In genomic region chr17:27356091-27356705, GRCh38 we compare ENCODE assay signal across 14 cellular contexts.
DNase-seq lines count a peak whose midpoint lies in the region; ATAC-seq and TF ChIP-seq lines count a peak whose summit lies in the region.
"Had no signal": no experiment of that assay in that cellular context is flagged by ENCODE, and none has a peak within 500 bp of the region (broad histone marks: within the 10 kb centered on the region; RNA-seq: fewer than 3 reads in every experiment).

No MANE protein-coding gene starts in this region.

- H3K9me2 ChIP-seq in PC-3 (replicated peaks; ENCODE audit: low read length), result no peaks in the 10 kb centered on the region

- no TSS peak for BruUV-seq in PC-3 (replicated peaks; lab: Mats Ljungman, UMichigan)

- H3K36me3 ChIP-seq in HEK293 (ENCODE audit: control insufficient read depth in 2 of 2, insufficient read depth in 1 of 2, low read length in 2 of 2) (peaks cover 0 to 8% of the 10 kb centered on the region in 2 experiments; a peak in 1 of 3 replicates), PC-3 (ENCODE audit: low read depth, low read length) (no peaks in the 10 kb centered on the region)

- no peak overlapping the region for H3K27ac Mint-ChIP-seq in chondrocyte (ENCODE audit: unreplicated experiment)

- no peak overlapping the region for H3K4me3 Mint-ChIP-seq in chondrocyte (ENCODE audit: unreplicated experiment)

- no peak for ATAC-seq in PC-3
- ATAC-seq: A549, Panc1 had no signal

- no peaks in the 10 kb centered on the region for H3K9me3 Mint-ChIP-seq in chondrocyte (ENCODE audit: low read depth)

- H3K4me1 ChIP-seq in HEK293 (ENCODE audit: control insufficient read depth, insufficient read depth, low read length), result no peaks in the 10 kb centered on the region
- H3K4me1 ChIP-seq in PC-3 (ENCODE audit: insufficient read depth, low read length), result peaks cover 17% of the 10 kb centered on the region

- no peak overlapping the region for H2AFZ ChIP-seq in PC-3 (ENCODE audit: low read length)

- H3K4me3 ChIP-seq in HEK293 (ENCODE audit: low read depth, low read length) (no peak overlapping the region), PC-3 (ENCODE audit: low read length) (no peak overlapping the region)
- H3K4me3 ChIP-seq: A549 had no signal

- H3K4me1 Mint-ChIP-seq in chondrocyte (ENCODE audit: low read depth), result peaks cover 31% of the 10 kb centered on the region

- H3K27me3 Mint-ChIP-seq in chondrocyte (ENCODE audit: low read depth), result no peaks in the 10 kb centered on the region

- no peaks in the 10 kb centered on the region for H3K9me3 ChIP-seq in HEK293 (ENCODE audit: control insufficient read depth, insufficient read depth, low read depth, low read length)
- H3K9me3 ChIP-seq in PC-3 (ENCODE audit: low read length), result no peaks in the 10 kb centered on the region
- H3K9me3 ChIP-seq: A549 had no signal

- no peak overlapping the region for H3K4me2 ChIP-seq in PC-3 (ENCODE audit: low read length)
- H3K4me2 ChIP-seq: A549 had no signal

- peaks cover 10% of the 10 kb centered on the region for H3K79me2 ChIP-seq in PC-3 (ENCODE audit: low read length)

- H3K27ac ChIP-seq in HEK293 (ENCODE audit: extremely low read depth, low read depth, low read length), result no peak overlapping the region
- H3K27ac ChIP-seq in PC-3 (ENCODE audit: low read length), result no peak overlapping the region
- H3K27ac ChIP-seq: C4-2B had no signal

- POLR2A ChIA-PET in HEK293 (lab: Yijun Ruan, JAX), result no interaction called here
- POLR2A ChIA-PET in PC-3 (lab: Charles Lee; ENCODE audit: unreplicated experiment), result no interaction called here

- no peaks in the 10 kb centered on the region for H3K36me3 Mint-ChIP-seq in chondrocyte (ENCODE audit: low read depth)

- CTCF ChIA-PET in HEK293 (lab: Yijun Ruan, JAX) (interaction anchor here (0.6 to 7.5 kb wide), 6 partner anchors 8 to 295 kb away, joined by 3 to 115 read pairs (median 6); no protein-coding TSS in a partner anchor), PC-3 (lab: Charles Lee) (no interaction called here)

- intact Hi-C loops in PC-3 (cut with micrococcal nuclease), result no loop called here

- H4K20me1 ChIP-seq in PC-3 (ENCODE audit: low read length), result no peaks in the 10 kb centered on the region

- no peaks in the 10 kb centered on the region for H3K27me3 ChIP-seq in PC-3 (ENCODE audit: low read length)

- no peak overlapping the region for H3K9ac ChIP-seq in PC-3 (ENCODE audit: low read length)

- H3F3A ChIP-seq in PC-3 (ENCODE audit: low read length, unreplicated experiment), result no peaks in the 10 kb centered on the region

- TF ChIP-seq CTCF in HEK293 (tag by site-specific recombination; IDR thresholded peaks at IDR 0.05) (no peak), PC-3 (conservative IDR thresholded peaks at IDR 0.05; ENCODE audit: low read depth, low read length) (no peak), chondrocyte (IDR thresholded peaks at IDR 0.05) (no peak)

- DNase-seq in NCI-H748 (lab: John Stamatoyannopoulos, UW; ENCODE audit: unreplicated experiment), result peak; percentile 31
- DNase-seq in NCI-H748 treated with DMSO at 0.1 percent for 48 hours (lab: John Stamatoyannopoulos, UW), result no peak
- peak; percentile 17 for DNase-seq in NCI-H345 treated with DMSO at 0.1 percent for 48 hours (lab: John Stamatoyannopoulos, UW; ENCODE audit: unreplicated experiment)
- DNase-seq in islet precursor cell, result peak; percentile 50
- no peak for DNase-seq in PC-3
- no peak for DNase-seq in chondrocyte (ENCODE audit: low spot score)
- no peak for DNase-seq in stimulated activated CD4-positive, alpha-beta T cell treated with anti-CD3 and anti-CD28 coated beads, Interleukin-2, amount 100 ng/mL, for 48 hours
- DNase-seq: NCI-H2029, NCI-H524, T-helper 1 cell had no signal

TF ChIP-seq in HEK293, 187 proteins besides CTCF, POLR2A, EP300 and RAD21:
- TF ChIP-seq ZSCAN23 (tag by site-specific recombination; IDR thresholded peaks at IDR 0.05) (no peak), GLIS1 (tag by site-specific recombination; IDR thresholded peaks at IDR 0.05) (0 out of 2 replicates have a peak, but pooled peaks have one; percentile 25), ZNF555 (tag by site-specific recombination; conservative IDR thresholded peaks at IDR 0.05) (no peak), ZNF211 (tag by site-specific recombination; IDR thresholded peaks at IDR 0.05; ENCODE audit: low read depth) (no peak), GLIS2 (tag by site-specific recombination; IDR thresholded peaks at IDR 0.05) (peak; percentile 30; the same call in 1 of the 2 replicates), ELK4 (IDR thresholded peaks at IDR 0.05; ENCODE audit: borderline replicate concordance, low read depth, low read length) (no peak), ZIC2 (tag by site-specific recombination; IDR thresholded peaks at IDR 0.05) (peak; percentile 93), ZNF548 (tag by site-specific recombination; IDR thresholded peaks at IDR 0.05) (no peak), ZNF121 (tag by site-specific recombination; IDR thresholded peaks at IDR 0.05) (0 out of 2 replicates have a peak, but pooled peaks have one; percentile 20), ZNF513 (tag by site-specific recombination; IDR thresholded peaks at IDR 0.05) (no peak), OSR2 (tag by site-specific recombination; IDR thresholded peaks at IDR 0.05) (no peak)

Comparison
In these comparisons a context has a peak if more than half of its experiments do, and no peak if none do; other contexts are left out.
1. DNase-seq: peak in NCI-H748 (single experiment), NCI-H345 treated with DMSO at 0.1 percent for 48 hours (single experiment) and islet precursor cell (single experiment); none in NCI-H748 treated with DMSO at 0.1 percent for 48 hours (single experiment), PC-3 (single experiment), chondrocyte (single experiment) and stimulated activated CD4-positive, alpha-beta T cell treated with anti-CD3 and anti-CD28 coated beads, Interleukin-2, amount 100 ng/mL, for 48 hours (0 of 2).